ENCODE assay signal across 1 cellular context in the genomic region with DNA sequence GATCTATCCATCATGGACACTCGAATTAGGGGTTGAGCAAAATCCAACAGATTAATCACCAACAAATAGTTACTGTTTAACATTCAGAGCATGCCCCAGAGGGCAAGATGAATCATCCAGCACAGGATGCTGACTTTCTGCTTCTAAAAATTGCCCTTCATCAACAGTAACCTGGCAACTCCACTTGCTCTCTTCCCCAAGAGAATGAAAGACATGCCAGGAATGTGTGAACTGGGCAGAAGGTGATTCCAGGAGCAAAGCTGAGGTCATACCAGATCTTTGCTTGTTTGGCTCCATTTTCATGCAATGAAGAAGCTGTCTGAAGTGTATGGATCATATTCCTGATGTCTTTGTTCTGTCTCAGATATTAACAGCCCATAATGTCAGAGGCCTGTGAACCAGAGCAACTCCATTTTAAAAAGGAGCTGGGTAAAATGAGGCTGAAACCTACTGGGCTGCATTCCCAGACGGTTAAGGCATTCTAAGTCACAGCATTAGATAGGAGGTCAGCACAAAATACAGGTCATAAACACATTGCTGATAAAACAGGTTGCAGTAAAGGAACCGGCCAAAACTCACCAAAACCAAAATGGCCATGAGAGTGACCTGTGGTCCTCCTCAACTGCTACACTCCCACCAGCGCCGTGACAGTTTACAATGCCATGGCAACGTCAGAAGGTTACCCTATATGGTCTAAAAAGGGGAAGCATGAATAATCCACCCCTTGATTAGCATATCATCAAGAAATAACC.
TF ChIP-seq lines count a peak whose summit lies in the region.

No MANE protein-coding gene starts in this region.

TF ChIP-seq in K562, 482 proteins besides CTCF, POLR2A, EP300 and RAD21 (continued from another document and continues in another):
- TF ChIP-seq, protein P1, sequence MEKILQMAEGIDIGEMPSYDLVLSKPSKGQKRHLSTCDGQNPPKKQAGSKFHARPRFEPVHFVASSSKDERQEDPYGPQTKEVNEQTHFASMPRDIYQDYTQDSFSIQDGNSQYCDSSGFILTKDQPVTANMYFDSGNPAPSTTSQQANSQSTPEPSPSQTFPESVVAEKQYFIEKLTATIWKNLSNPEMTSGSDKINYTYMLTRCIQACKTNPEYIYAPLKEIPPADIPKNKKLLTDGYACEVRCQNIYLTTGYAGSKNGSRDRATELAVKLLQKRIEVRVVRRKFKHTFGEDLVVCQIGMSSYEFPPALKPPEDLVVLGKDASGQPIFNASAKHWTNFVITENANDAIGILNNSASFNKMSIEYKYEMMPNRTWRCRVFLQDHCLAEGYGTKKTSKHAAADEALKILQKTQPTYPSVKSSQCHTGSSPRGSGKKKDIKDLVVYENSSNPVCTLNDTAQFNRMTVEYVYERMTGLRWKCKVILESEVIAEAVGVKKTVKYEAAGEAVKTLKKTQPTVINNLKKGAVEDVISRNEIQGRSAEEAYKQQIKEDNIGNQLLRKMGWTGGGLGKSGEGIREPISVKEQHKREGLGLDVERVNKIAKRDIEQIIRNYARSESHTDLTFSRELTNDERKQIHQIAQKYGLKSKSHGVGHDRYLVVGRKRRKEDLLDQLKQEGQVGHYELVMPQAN (IDR thresholded peaks at IDR 0.05; ENCODE audit: borderline replicate concordance) = no peak
- TF ChIP-seq SMARCB1 (IDR thresholded peaks at IDR 0.05; ENCODE audit: insufficient read length, low read depth) (no peak), CBFA2T3 (IDR thresholded peaks at IDR 0.05) (no peak), ZNF561 (CRISPR knock-in tag; conservative IDR thresholded peaks at IDR 0.05) (peak; percentile 92), CEBPG (CRISPR knock-in tag; IDR thresholded peaks at IDR 0.05) (no peak), CEBPG (tag; conservative IDR thresholded peaks at IDR 0.05 in 1 of 2, IDR thresholded peaks at IDR 0.05 in 1 of 2) (peak in 1 of 2 experiments; percentile 14; a peak in 1 of 4 replicates), RBBP5 (IDR thresholded peaks at IDR 0.05; ENCODE audit: borderline replicate concordance, insufficient read depth, low read length, poor library complexity, severe bottlenecking) (no peak), ZNF436 (CRISPR knock-in tag; IDR thresholded peaks at IDR 0.05) (no peak), SMARCA5 (IDR thresholded peaks at IDR 0.05) (0 out of 2 replicates have a peak, but pooled peaks have one; percentile 53), KDM4B (IDR thresholded peaks at IDR 0.05; ENCODE audit: borderline replicate concordance in 2 of 2, low read depth in 1 of 2) (no peak), RBFOX2 (IDR thresholded peaks at IDR 0.05; ENCODE audit: low read depth, low read length) (no peak), ZNF717 (CRISPR knock-in tag; IDR thresholded peaks at IDR 0.05) (peak; percentile 91), HMG20A (CRISPR knock-in tag; conservative IDR thresholded peaks at IDR 0.05) (peak; percentile 88), ZNF274 (IDR thresholded peaks at IDR 0.05; ENCODE audit: borderline replicate concordance, low read depth, low read length) (no peak), PYGO2 (tag; IDR thresholded peaks at IDR 0.05) (peak; percentile 98), ZNF23 (CRISPR knock-in tag; IDR thresholded peaks at IDR 0.05) (peak; percentile 96), ZNF140 (CRISPR knock-in tag; IDR thresholded peaks at IDR 0.05) (peak; percentile 85; the same call in 1 of the 2 replicates), KDM2B (CRISPR knock-in tag; IDR thresholded peaks at IDR 0.05) (peak; percentile 97), ZKSCAN8 (CRISPR knock-in tag; IDR thresholded peaks at IDR 0.05) (peak; percentile 97), NFE2 (IDR thresholded peaks at IDR 0.05; ENCODE audit: low read depth) (no peak), CHD2 (IDR thresholded peaks at IDR 0.05; ENCODE audit: low read depth, low read length) (no peak), RHOXF2B (CRISPR knock-in tag; conservative IDR thresholded peaks at IDR 0.05) (peak; percentile 94; the same call in 1 of the 2 replicates), BACH1 (tag; IDR thresholded peaks at IDR 0.05) (peak; percentile 97)
- TF ChIP-seq, protein P2, sequence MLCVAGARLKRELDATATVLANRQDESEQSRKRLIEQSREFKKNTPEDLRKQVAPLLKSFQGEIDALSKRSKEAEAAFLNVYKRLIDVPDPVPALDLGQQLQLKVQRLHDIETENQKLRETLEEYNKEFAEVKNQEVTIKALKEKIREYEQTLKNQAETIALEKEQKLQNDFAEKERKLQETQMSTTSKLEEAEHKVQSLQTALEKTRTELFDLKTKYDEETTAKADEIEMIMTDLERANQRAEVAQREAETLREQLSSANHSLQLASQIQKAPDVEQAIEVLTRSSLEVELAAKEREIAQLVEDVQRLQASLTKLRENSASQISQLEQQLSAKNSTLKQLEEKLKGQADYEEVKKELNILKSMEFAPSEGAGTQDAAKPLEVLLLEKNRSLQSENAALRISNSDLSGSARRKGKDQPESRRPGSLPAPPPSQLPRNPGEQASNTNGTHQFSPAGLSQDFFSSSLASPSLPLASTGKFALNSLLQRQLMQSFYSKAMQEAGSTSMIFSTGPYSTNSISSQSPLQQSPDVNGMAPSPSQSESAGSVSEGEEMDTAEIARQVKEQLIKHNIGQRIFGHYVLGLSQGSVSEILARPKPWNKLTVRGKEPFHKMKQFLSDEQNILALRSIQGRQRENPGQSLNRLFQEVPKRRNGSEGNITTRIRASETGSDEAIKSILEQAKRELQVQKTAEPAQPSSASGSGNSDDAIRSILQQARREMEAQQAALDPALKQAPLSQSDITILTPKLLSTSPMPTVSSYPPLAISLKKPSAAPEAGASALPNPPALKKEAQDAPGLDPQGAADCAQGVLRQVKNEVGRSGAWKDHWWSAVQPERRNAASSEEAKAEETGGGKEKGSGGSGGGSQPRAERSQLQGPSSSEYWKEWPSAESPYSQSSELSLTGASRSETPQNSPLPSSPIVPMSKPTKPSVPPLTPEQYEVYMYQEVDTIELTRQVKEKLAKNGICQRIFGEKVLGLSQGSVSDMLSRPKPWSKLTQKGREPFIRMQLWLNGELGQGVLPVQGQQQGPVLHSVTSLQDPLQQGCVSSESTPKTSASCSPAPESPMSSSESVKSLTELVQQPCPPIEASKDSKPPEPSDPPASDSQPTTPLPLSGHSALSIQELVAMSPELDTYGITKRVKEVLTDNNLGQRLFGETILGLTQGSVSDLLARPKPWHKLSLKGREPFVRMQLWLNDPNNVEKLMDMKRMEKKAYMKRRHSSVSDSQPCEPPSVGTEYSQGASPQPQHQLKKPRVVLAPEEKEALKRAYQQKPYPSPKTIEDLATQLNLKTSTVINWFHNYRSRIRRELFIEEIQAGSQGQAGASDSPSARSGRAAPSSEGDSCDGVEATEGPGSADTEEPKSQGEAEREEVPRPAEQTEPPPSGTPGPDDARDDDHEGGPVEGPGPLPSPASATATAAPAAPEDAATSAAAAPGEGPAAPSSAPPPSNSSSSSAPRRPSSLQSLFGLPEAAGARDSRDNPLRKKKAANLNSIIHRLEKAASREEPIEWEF (CRISPR knock-in tag; IDR thresholded peaks at IDR 0.05) = peak; percentile 99
- TF ChIP-seq, protein P3, sequence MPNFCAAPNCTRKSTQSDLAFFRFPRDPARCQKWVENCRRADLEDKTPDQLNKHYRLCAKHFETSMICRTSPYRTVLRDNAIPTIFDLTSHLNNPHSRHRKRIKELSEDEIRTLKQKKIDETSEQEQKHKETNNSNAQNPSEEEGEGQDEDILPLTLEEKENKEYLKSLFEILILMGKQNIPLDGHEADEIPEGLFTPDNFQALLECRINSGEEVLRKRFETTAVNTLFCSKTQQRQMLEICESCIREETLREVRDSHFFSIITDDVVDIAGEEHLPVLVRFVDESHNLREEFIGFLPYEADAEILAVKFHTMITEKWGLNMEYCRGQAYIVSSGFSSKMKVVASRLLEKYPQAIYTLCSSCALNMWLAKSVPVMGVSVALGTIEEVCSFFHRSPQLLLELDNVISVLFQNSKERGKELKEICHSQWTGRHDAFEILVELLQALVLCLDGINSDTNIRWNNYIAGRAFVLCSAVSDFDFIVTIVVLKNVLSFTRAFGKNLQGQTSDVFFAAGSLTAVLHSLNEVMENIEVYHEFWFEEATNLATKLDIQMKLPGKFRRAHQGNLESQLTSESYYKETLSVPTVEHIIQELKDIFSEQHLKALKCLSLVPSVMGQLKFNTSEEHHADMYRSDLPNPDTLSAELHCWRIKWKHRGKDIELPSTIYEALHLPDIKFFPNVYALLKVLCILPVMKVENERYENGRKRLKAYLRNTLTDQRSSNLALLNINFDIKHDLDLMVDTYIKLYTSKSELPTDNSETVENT (CRISPR knock-in tag; IDR thresholded peaks at IDR 0.05) = no peak
- TF ChIP-seq, protein P4, sequence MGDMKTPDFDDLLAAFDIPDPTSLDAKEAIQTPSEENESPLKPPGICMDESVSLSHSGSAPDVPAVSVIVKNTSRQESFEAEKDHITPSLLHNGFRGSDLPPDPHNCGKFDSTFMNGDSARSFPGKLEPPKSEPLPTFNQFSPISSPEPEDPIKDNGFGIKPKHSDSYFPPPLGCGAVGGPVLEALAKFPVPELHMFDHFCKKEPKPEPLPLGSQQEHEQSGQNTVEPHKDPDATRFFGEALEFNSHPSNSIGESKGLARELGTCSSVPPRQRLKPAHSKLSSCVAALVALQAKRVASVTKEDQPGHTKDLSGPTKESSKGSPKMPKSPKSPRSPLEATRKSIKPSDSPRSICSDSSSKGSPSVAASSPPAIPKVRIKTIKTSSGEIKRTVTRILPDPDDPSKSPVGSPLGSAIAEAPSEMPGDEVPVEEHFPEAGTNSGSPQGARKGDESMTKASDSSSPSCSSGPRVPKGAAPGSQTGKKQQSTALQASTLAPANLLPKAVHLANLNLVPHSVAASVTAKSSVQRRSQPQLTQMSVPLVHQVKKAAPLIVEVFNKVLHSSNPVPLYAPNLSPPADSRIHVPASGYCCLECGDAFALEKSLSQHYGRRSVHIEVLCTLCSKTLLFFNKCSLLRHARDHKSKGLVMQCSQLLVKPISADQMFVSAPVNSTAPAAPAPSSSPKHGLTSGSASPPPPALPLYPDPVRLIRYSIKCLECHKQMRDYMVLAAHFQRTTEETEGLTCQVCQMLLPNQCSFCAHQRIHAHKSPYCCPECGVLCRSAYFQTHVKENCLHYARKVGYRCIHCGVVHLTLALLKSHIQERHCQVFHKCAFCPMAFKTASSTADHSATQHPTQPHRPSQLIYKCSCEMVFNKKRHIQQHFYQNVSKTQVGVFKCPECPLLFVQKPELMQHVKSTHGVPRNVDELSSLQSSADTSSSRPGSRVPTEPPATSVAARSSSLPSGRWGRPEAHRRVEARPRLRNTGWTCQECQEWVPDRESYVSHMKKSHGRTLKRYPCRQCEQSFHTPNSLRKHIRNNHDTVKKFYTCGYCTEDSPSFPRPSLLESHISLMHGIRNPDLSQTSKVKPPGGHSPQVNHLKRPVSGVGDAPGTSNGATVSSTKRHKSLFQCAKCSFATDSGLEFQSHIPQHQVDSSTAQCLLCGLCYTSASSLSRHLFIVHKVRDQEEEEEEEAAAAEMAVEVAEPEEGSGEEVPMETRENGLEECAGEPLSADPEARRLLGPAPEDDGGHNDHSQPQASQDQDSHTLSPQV (IDR thresholded peaks at IDR 0.05) = peak; percentile 100
- TF ChIP-seq, protein P5, sequence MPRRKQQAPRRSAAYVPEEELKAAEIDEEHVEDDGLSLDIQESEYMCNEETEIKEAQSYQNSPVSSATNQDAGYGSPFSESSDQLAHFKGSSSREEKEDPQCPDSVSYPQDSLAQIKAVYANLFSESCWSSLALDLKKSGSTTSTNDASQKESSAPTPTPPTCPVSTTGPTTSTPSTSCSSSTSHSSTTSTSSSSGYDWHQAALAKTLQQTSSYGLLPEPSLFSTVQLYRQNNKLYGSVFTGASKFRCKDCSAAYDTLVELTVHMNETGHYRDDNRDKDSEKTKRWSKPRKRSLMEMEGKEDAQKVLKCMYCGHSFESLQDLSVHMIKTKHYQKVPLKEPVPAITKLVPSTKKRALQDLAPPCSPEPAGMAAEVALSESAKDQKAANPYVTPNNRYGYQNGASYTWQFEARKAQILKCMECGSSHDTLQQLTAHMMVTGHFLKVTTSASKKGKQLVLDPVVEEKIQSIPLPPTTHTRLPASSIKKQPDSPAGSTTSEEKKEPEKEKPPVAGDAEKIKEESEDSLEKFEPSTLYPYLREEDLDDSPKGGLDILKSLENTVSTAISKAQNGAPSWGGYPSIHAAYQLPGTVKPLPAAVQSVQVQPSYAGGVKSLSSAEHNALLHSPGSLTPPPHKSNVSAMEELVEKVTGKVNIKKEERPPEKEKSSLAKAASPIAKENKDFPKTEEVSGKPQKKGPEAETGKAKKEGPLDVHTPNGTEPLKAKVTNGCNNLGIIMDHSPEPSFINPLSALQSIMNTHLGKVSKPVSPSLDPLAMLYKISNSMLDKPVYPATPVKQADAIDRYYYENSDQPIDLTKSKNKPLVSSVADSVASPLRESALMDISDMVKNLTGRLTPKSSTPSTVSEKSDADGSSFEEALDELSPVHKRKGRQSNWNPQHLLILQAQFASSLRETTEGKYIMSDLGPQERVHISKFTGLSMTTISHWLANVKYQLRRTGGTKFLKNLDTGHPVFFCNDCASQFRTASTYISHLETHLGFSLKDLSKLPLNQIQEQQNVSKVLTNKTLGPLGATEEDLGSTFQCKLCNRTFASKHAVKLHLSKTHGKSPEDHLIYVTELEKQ (CRISPR knock-in tag; IDR thresholded peaks at IDR 0.05) = peak; percentile 98
- TF ChIP-seq, protein P6, sequence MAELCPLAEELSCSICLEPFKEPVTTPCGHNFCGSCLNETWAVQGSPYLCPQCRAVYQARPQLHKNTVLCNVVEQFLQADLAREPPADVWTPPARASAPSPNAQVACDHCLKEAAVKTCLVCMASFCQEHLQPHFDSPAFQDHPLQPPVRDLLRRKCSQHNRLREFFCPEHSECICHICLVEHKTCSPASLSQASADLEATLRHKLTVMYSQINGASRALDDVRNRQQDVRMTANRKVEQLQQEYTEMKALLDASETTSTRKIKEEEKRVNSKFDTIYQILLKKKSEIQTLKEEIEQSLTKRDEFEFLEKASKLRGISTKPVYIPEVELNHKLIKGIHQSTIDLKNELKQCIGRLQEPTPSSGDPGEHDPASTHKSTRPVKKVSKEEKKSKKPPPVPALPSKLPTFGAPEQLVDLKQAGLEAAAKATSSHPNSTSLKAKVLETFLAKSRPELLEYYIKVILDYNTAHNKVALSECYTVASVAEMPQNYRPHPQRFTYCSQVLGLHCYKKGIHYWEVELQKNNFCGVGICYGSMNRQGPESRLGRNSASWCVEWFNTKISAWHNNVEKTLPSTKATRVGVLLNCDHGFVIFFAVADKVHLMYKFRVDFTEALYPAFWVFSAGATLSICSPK (IDR thresholded peaks at IDR 0.05; ENCODE audit: borderline replicate concordance) = no peak
